In genomic region chr11:86115542-86116385, GRCh38 we compare ENCODE assay signal across 8 cellular contexts. TPM values are rescaled to one million over a fixed set of nuclear protein-coding genes. Genes with fewer than 3 reads are reported as not detected.
DNase-seq lines count a peak whose midpoint lies in the region; ATAC-seq and TF ChIP-seq lines count a peak whose summit lies in the region.

No MANE protein-coding gene starts in this region.

- H3K18ac ChIP-seq in mesendoderm (ENCODE audit: low read length): no peak overlapping the region

- TF ChIP-seq EP300 in SK-N-SH (IDR thresholded peaks at IDR 0.05; ENCODE audit: borderline replicate concordance in 1 of 2, low read depth in 1 of 2, low read length in 1 of 2): no peak

- H3K23ac ChIP-seq in mesendoderm (ENCODE audit: low read length): no peak overlapping the region

- H3K4ac ChIP-seq in mesendoderm (ENCODE audit: low read depth, low read length): no peak overlapping the region

- no peak overlapping the region for H2BK5ac ChIP-seq in mesendoderm (ENCODE audit: low read length)

- ATAC-seq in GM18861 (IDR thresholded peaks at IDR 0.05; ENCODE audit: unreplicated experiment) (peak; percentile 15), HG02763 (IDR thresholded peaks at IDR 0.05; ENCODE audit: unreplicated experiment) (peak; percentile 30)

- TF ChIP-seq RAD21 in SK-N-SH (IDR thresholded peaks at IDR 0.05; ENCODE audit: low read length): no peak

- TF ChIP-seq CTCF in SK-N-SH (IDR thresholded peaks at IDR 0.05): peak; percentile 34; the same call in 1 of the 2 replicates
- no peak for TF ChIP-seq CTCF in BE2C (IDR thresholded peaks at IDR 0.05; ENCODE audit: low read depth, low read length)

- DNase-seq in SK-N-SH: no peak
- peak; percentile 5 for DNase-seq in mesendoderm
- DNase-seq in GOT3 (lab: John Stamatoyannopoulos, UW): no peak
- no peak for DNase-seq in NCI-H1436 treated with DMSO at 0.1 percent for 48 hours (lab: John Stamatoyannopoulos, UW)
- DNase-seq in BE2C: no peak
- no peak for DNase-seq in NCI-H2227 (lab: John Stamatoyannopoulos, UW; ENCODE audit: unreplicated experiment)

- no peak overlapping the region for H2BK120ac ChIP-seq in mesendoderm (ENCODE audit: low read depth, low read length)

- CTCF ChIA-PET in SK-N-SH (lab: Yijun Ruan, JAX): interaction anchor here (1.2 kb wide), 1 partner anchor 9 kb away, joined by 3 read pairs; no protein-coding TSS in a partner anchor

- POLR2A ChIA-PET in SK-N-SH (lab: Yijun Ruan, JAX): no interaction called here

- H3K4me2 ChIP-seq in SK-N-SH (peak overlapping the region; percentile 69), mesendoderm (ENCODE audit: low read length) (no peak overlapping the region)

- H3K9me2 ChIP-seq in SK-N-SH: no peaks in the 10 kb centered on the region

- H3K9me3 ChIP-seq in SK-N-SH (no peaks in the 10 kb centered on the region), BE2C (no peaks in the 10 kb centered on the region)

- peaks cover 0 to 10% of the 10 kb centered on the region in 2 experiments; a peak in 2 of 4 replicates for H3K4me1 ChIP-seq in SK-N-SH (ENCODE audit: control insufficient read depth in 1 of 2, insufficient read depth in 2 of 2, low read depth in 1 of 2, low read length in 1 of 2)
- no peaks in the 10 kb centered on the region for H3K4me1 ChIP-seq in mesendoderm (ENCODE audit: control insufficient read depth, low read depth, low read length)
- H3K4me1 ChIP-seq in BE2C: no peaks in the 10 kb centered on the region

- H2BK15ac ChIP-seq in mesendoderm (replicated peaks; ENCODE audit: low read depth): no peak overlapping the region

- H2AFZ ChIP-seq in SK-N-SH (ENCODE audit: low read depth): no peak overlapping the region

- H3K56ac ChIP-seq in mesendoderm (ENCODE audit: low read length): no peak overlapping the region

- peak overlapping the region in 1 of 2 experiments; percentile 88; a peak in 2 of 4 replicates for H3K27ac ChIP-seq in SK-N-SH (ENCODE audit: low read depth in 2 of 2, low read length in 1 of 2)
- no peak overlapping the region for H3K27ac ChIP-seq in mesendoderm (ENCODE audit: low read depth, low read length)

- no peak overlapping the region for H2AK5ac ChIP-seq in mesendoderm (ENCODE audit: low read length)

- H3K27me3 ChIP-seq in SK-N-SH (ENCODE audit: insufficient read depth) (no peaks in the 10 kb centered on the region), mesendoderm (ENCODE audit: insufficient read depth, low read length, poor library complexity) (no peaks in the 10 kb centered on the region), BE2C (no peaks in the 10 kb centered on the region; the same call in 1 of the 2 replicates)

- peak overlapping the region; percentile 64; the same call in 1 of the 2 replicates for H3K9ac ChIP-seq in SK-N-SH
- no peak overlapping the region for H3K9ac ChIP-seq in mesendoderm (ENCODE audit: low read length)

- no peak overlapping the region for H4K5ac ChIP-seq in mesendoderm (ENCODE audit: low read length)

- H3F3A ChIP-seq in SK-N-SH (replicated peaks; ENCODE audit: insufficient read depth): peaks cover 33% of the 10 kb centered on the region

- H3K36me3 ChIP-seq in SK-N-SH (replicated peaks in 1 of 2; ENCODE audit: control insufficient read depth in 1 of 2, insufficient read depth in 2 of 2, low read length in 1 of 2): no peaks in the 10 kb centered on the region
- H3K36me3 ChIP-seq in mesendoderm (ENCODE audit: control insufficient read depth, insufficient read depth, low read length): no peaks in the 10 kb centered on the region
- H3K36me3 ChIP-seq in BE2C: no peaks in the 10 kb centered on the region

- H4K8ac ChIP-seq in mesendoderm (ENCODE audit: low read depth, low read length): no peak overlapping the region

- no peaks in the 10 kb centered on the region for H3K79me2 ChIP-seq in SK-N-SH (ENCODE audit: insufficient read depth)
- H3K79me2 ChIP-seq in mesendoderm (ENCODE audit: control insufficient read depth, insufficient read depth, low read length): no peaks in the 10 kb centered on the region

- 71% methylated on average over 3 of the region's 3 CpGs for WGBS in SK-N-SH (ENCODE audit: low lambda C conversion rate)
- whole genome bisulfite sequencing in mesendoderm (ENCODE audit: extremely low coverage, insufficient coverage, low lambda C conversion rate): no CpG with 5 or more reads among the region's 3 CpGs

- H4K20me1 ChIP-seq in SK-N-SH (ENCODE audit: insufficient read depth): no peaks in the 10 kb centered on the region

- H3K79me1 ChIP-seq in mesendoderm (ENCODE audit: low read length): no peaks in the 10 kb centered on the region

- peak overlapping the region in 1 of 2 experiments; percentile 32; a peak in 2 of 4 replicates for H3K4me3 ChIP-seq in SK-N-SH (ENCODE audit: low read depth in 2 of 2, low read length in 1 of 2)
- H3K4me3 ChIP-seq in mesendoderm (ENCODE audit: low read length): no peak overlapping the region
- no peak overlapping the region for H3K4me3 ChIP-seq in BE2C (ENCODE audit: low read depth, low read length)

TF ChIP-seq in SK-N-SH, 30 proteins besides CTCF, POLR2A, EP300 and RAD21:
- TF ChIP-seq TEAD4 (IDR thresholded peaks at IDR 0.05; ENCODE audit: borderline replicate concordance, insufficient read depth) (no peak), RCOR1 (IDR thresholded peaks at IDR 0.05; ENCODE audit: low read length) (no peak), FOXJ3 (CRISPR knock-in tag; IDR thresholded peaks at IDR 0.05) (no peak), POLR2AphosphoS5 (IDR thresholded peaks at IDR 0.05; ENCODE audit: low read depth, low read length) (no peak), MXI1 (IDR thresholded peaks at IDR 0.05; ENCODE audit: low read depth, low read length) (no peak), FOXM1 (IDR thresholded peaks at IDR 0.05; ENCODE audit: low read depth) (no peak), GABPA (IDR thresholded peaks at IDR 0.05; ENCODE audit: low read depth) (no peak), RXRA (IDR thresholded peaks at IDR 0.05; ENCODE audit: borderline replicate concordance, low read depth) (no peak), SMC3 (IDR thresholded peaks at IDR 0.05; ENCODE audit: low read depth, low read length) (no peak), SIN3A (IDR thresholded peaks at IDR 0.05; ENCODE audit: borderline replicate concordance, low read depth, low read length) (no peak), JUND (IDR thresholded peaks at IDR 0.05) (no peak), PBX3 (IDR thresholded peaks at IDR 0.05) (no peak), MAX (IDR thresholded peaks at IDR 0.05; ENCODE audit: low read depth) (no peak), TCF12 (IDR thresholded peaks at IDR 0.05) (no peak), EZH2phosphoT487 (IDR thresholded peaks at IDR 0.05; ENCODE audit: borderline replicate concordance, low read depth) (no peak), CHD2 (IDR thresholded peaks at IDR 0.05; ENCODE audit: low read length, partially characterized antibody) (no peak), USF1 (IDR thresholded peaks at IDR 0.05; ENCODE audit: borderline replicate concordance, low read depth) (no peak), GATA2 (CRISPR knock-in tag; IDR thresholded peaks at IDR 0.05) (no peak)

RNA-seq across cellular contexts. Expression of gene PICALM, which starts 46.9 kb away (rescaled TPM):
- 103 and 147 TPM in 2 replicates for polyA plus RNA-seq in SK-N-SH (2012; rRNA removed)
- 115 and 124 TPM in 2 replicates for polyA plus RNA-seq in SK-N-SH (2012; cell fraction: cytosol; rRNA removed)
- polyA plus RNA-seq in SK-N-SH (2012; cell fraction: nucleus; rRNA removed): 63.0 and 149 TPM in 2 replicates
- 91.1 TPM for polyA plus RNA-seq in mesendoderm (2013, experiment 1 of 2)
- 90.1 TPM for polyA plus RNA-seq in mesendoderm (2013, experiment 2 of 2)
- 59.3 TPM for polyA plus RNA-seq in BE2C (2012; ENCODE audit: insufficient read depth, insufficient read length, low read depth)
